ENCODE assay signal across 8 cellular contexts in genomic region chr3:168061332-168061996, GRCh38. TPM values are rescaled to one million over a fixed set of nuclear protein-coding genes. Genes with fewer than 3 reads are reported as not detected.
A peak's percentile ranks its signal among the peaks of the same experiment; 100 is the strongest.
DNase-seq lines count a peak whose midpoint lies in the region; ATAC-seq, FAIRE-seq and TF ChIP-seq lines count a peak whose summit lies in the region.

No MANE protein-coding gene starts in this region.

- peak; percentile 66 for FAIRE-seq in H54 (lab: Jason Lieb, UNC)

- no peak for DNase-seq in H54 (ENCODE audit: insufficient read length, low spot score)
- DNase-seq in LNCaP clone FGC (ENCODE audit: low read depth), result no peak
- no peak for DNase-seq in mesothelial cell of epicardium (ENCODE audit: low spot score in 2 of 2, unreplicated experiment in 2 of 2)
- no peak for DNase-seq in dermis blood vessel endothelial cell
- no peak for DNase-seq in DMS79 (lab: John Stamatoyannopoulos, UW)
- no peak for DNase-seq in SIG-M5 (lab: John Stamatoyannopoulos, UW)
- no peak for DNase-seq in BE2C

- no peaks in the 10 kb centered on the region for H3K36me3 ChIP-seq in BE2C

- peak; percentile 94 for ATAC-seq in GM18867 (IDR thresholded peaks at IDR 0.05; ENCODE audit: unreplicated experiment)

- peak; percentile 19; the same call in 1 of the 2 replicates for TF ChIP-seq CTCF in LNCaP clone FGC (IDR thresholded peaks at IDR 0.05; ENCODE audit: control insufficient read depth, extremely low read depth, insufficient read depth)
- no peak for TF ChIP-seq CTCF in mesothelial cell of epicardium (IDR thresholded peaks at IDR 0.05; ENCODE audit: unreplicated experiment)
- TF ChIP-seq CTCF in BE2C (IDR thresholded peaks at IDR 0.05; ENCODE audit: low read depth, low read length), result no peak

- peaks cover 30% of the 10 kb centered on the region for H3K36me3 Mint-ChIP-seq in mesothelial cell of epicardium

- peaks cover 33% of the 10 kb centered on the region for H3K4me1 Mint-ChIP-seq in mesothelial cell of epicardium

- no peaks in the 10 kb centered on the region for H3K27me3 Mint-ChIP-seq in mesothelial cell of epicardium (ENCODE audit: low read depth)

- peaks cover 32% of the 10 kb centered on the region for H3K9me3 Mint-ChIP-seq in mesothelial cell of epicardium

- no peaks in the 10 kb centered on the region for H3K9me3 ChIP-seq in BE2C

- no peak overlapping the region for H3K4me3 Mint-ChIP-seq in mesothelial cell of epicardium

- peak overlapping the region; percentile 4 for H3K27ac Mint-ChIP-seq in mesothelial cell of epicardium

- no peak overlapping the region for H3K4me3 ChIP-seq in LNCaP clone FGC (ENCODE audit: low read depth, low read length)
- H3K4me3 ChIP-seq in BE2C (ENCODE audit: low read depth, low read length), result no peak overlapping the region

- TF ChIP-seq POLR2A in H54 (IDR thresholded peaks at IDR 0.05; ENCODE audit: low read depth, low read length), result no peak

- H3K4me1 ChIP-seq in BE2C, result peaks cover 3% of the 10 kb centered on the region

- H3K27me3 ChIP-seq in BE2C, result no peaks in the 10 kb centered on the region

RNA-seq across cellular contexts. Expression of gene GOLIM4, which starts 34.3 kb away (rescaled TPM):
- total RNA-seq in mesothelial cell of epicardium (88.0 to 93.7 TPM (median 90.7 TPM) in 3 replicates), dermis blood vessel endothelial cell (35.6 and 42.8 TPM in 2 replicates)
- 67.1 TPM for polyA plus RNA-seq in BE2C (2012; ENCODE audit: insufficient read depth, insufficient read length, low read depth)
